3 cellular contexts compared by ENCODE assay signal in the genomic region with DNA sequence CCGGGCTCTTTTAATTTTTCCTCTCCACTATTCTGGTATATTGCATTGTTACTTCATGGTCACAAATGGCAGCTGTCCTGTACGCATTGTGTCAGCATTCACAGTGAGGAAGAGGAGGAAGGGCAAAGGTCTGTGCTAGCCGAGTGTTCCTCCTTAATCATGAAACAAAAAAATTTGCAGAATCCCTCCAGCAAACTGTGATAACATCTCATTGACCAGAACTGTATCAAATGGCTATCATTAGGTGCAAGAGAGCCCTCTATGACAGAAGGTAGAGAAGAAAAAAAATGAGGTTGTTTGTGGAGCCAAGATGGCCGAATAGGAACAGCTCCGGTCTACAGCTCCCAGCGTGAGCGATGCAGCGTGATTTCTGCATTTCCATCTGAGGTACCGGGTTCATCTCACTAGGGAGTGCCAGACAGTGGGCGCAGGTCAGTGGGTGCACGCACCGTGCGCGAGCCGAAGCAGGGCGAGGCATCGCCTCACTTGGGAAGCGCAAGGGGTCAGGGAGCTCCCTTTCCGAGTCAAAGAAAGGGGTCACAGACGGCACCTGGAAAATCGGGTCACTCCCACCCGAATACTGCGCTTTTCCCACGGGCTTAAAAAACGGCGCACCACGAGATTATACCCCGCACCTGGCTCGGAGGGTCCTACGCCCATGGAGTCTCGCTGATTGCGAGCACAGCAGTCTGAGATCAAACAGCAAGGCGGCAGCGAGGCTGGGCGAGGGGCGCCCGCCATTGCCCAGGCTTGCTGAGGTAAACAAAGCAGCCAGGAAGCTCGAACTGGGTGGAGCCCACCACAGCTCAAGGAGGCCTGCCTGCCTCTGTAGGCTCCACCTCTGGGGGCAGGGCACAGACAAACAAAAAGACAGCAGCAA.
TF ChIP-seq lines count a peak whose summit lies in the region.

No MANE protein-coding gene starts in this region.

TF ChIP-seq in GM23338, 12 proteins besides CTCF, POLR2A, EP300 and RAD21:
- peak; percentile 38; the same call in 1 of the 2 replicates for TF ChIP-seq POLR2AphosphoS5 (IDR thresholded peaks at IDR 0.05; ENCODE audit: low read depth)

TF ChIP-seq in WTC11, 78 proteins besides CTCF, POLR2A, EP300 and RAD21:
- peak; percentile 84; the same call in 1 of the 2 replicates for TF ChIP-seq FOXK1 (CRISPR knock-in tag; IDR thresholded peaks at IDR 0.05)

TF ChIP-seq in HepG2, 621 proteins besides CTCF, POLR2A, EP300 and RAD21 (continued from another document):
- TF ChIP-seq KAT8 (CRISPR knock-in tag; IDR thresholded peaks at IDR 0.05) (0 out of 2 replicates have a peak, but pooled peaks have one; percentile 15), ZNF687 (CRISPR knock-in tag; IDR thresholded peaks at IDR 0.05) (peak; percentile 44; the same call in 1 of the 2 replicates), ZHX1 (CRISPR knock-in tag; IDR thresholded peaks at IDR 0.05; ENCODE audit: low read depth) (0 out of 2 replicates have a peak, but pooled peaks have one; percentile 34)
- TF ChIP-seq, protein P1, sequence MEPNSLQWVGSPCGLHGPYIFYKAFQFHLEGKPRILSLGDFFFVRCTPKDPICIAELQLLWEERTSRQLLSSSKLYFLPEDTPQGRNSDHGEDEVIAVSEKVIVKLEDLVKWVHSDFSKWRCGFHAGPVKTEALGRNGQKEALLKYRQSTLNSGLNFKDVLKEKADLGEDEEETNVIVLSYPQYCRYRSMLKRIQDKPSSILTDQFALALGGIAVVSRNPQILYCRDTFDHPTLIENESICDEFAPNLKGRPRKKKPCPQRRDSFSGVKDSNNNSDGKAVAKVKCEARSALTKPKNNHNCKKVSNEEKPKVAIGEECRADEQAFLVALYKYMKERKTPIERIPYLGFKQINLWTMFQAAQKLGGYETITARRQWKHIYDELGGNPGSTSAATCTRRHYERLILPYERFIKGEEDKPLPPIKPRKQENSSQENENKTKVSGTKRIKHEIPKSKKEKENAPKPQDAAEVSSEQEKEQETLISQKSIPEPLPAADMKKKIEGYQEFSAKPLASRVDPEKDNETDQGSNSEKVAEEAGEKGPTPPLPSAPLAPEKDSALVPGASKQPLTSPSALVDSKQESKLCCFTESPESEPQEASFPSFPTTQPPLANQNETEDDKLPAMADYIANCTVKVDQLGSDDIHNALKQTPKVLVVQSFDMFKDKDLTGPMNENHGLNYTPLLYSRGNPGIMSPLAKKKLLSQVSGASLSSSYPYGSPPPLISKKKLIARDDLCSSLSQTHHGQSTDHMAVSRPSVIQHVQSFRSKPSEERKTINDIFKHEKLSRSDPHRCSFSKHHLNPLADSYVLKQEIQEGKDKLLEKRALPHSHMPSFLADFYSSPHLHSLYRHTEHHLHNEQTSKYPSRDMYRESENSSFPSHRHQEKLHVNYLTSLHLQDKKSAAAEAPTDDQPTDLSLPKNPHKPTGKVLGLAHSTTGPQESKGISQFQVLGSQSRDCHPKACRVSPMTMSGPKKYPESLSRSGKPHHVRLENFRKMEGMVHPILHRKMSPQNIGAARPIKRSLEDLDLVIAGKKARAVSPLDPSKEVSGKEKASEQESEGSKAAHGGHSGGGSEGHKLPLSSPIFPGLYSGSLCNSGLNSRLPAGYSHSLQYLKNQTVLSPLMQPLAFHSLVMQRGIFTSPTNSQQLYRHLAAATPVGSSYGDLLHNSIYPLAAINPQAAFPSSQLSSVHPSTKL (CRISPR knock-in tag; IDR thresholded peaks at IDR 0.05): peak; percentile 11; the same call in 1 of the 2 replicates
